In genomic region chr1:233677690-233678354, GRCh38 we compare ENCODE assay signal across 15 cellular contexts.
DNase-seq lines count a peak whose midpoint lies in the region; ATAC-seq and TF ChIP-seq lines count a peak whose summit lies in the region.
"Had no signal": no experiment of that assay in that cellular context is flagged by ENCODE, and none has a peak within 500 bp of the region (broad histone marks: within the 10 kb centered on the region; RNA-seq: fewer than 3 reads in every experiment).

No MANE protein-coding gene starts in this region.

- no peak overlapping the region for H3K4me3 Mint-ChIP-seq in nephron progenitor cell
- H3K4me3 Mint-ChIP-seq: CD4-positive, CD25-positive, alpha-beta regulatory T cell had no signal

- H3K9me3 ChIP-seq in HEK293 (ENCODE audit: control insufficient read depth, insufficient read depth, low read depth, low read length) (no peaks in the 10 kb centered on the region), MG63 (no peaks in the 10 kb centered on the region)

- peaks cover 29% of the 10 kb centered on the region for H3K4me1 Mint-ChIP-seq in nephron progenitor cell
- H3K4me1 Mint-ChIP-seq: CD4-positive, CD25-positive, alpha-beta regulatory T cell had no signal

- peak overlapping the region; percentile 8 for H3K27ac Mint-ChIP-seq in nephron progenitor cell
- H3K27ac Mint-ChIP-seq: CD4-positive, CD25-positive, alpha-beta regulatory T cell had no signal

- intact Hi-C loops in left cardiac atrium (cut with DNase I): no loop called here

- TF ChIP-seq CTCF in HEK293 (tag by site-specific recombination; IDR thresholded peaks at IDR 0.05): no peak
- no peak for TF ChIP-seq CTCF in nephron progenitor cell (IDR thresholded peaks at IDR 0.05)

- H3K36me3 Mint-ChIP-seq in nephron progenitor cell (ENCODE audit: low read depth): no peaks in the 10 kb centered on the region
- H3K36me3 Mint-ChIP-seq: CD4-positive, CD25-positive, alpha-beta regulatory T cell had no signal

- H3K9me3 Mint-ChIP-seq in nephron progenitor cell: peaks cover 9% of the 10 kb centered on the region

- no peak overlapping the region for H3K27ac ChIP-seq in HEK293 (ENCODE audit: extremely low read depth, low read depth, low read length)

- peak; percentile 72 to 75 for ATAC-seq in left cardiac atrium
- ATAC-seq: HCT116 had no signal

- peaks cover 5% of the 10 kb centered on the region for H3K27me3 Mint-ChIP-seq in nephron progenitor cell (ENCODE audit: low read depth, poor library complexity)

- H3K4me3 ChIP-seq in HEK293 (ENCODE audit: low read depth, low read length) (no peak overlapping the region), MG63 (no peak overlapping the region)

- H3K36me3 ChIP-seq in HEK293 (ENCODE audit: control insufficient read depth in 2 of 2, insufficient read depth in 1 of 2, low read length in 2 of 2) (no peaks in the 10 kb centered on the region), MG63 (no peaks in the 10 kb centered on the region)

- POLR2A ChIA-PET in HEK293 (lab: Yijun Ruan, JAX): no interaction called here

- CTCF ChIA-PET in HEK293 (lab: Yijun Ruan, JAX): interaction anchor here (1.8 kb wide), 1 partner anchor 19 kb away, joined by 3 read pairs; no protein-coding TSS in a partner anchor

- DNase-seq in cerebellar cortex (ENCODE audit: low spot score) (peak; percentile 59), left cardiac atrium (no peak), nephron progenitor cell (no peak), MG63 (no peak), amygdala (lab: John Stamatoyannopoulos, UW) (no peak)
- DNase-seq in stimulated activated CD8-positive, alpha-beta memory T cell treated with anti-CD3 and anti-CD28 coated beads, Interleukin-4, amount 100 ng/mL, for 48 hours: no peak
- DNase-seq: CD4-positive, CD25-positive, alpha-beta regulatory T cell; DMS79; KBM-7; NCI-H1105; NCI-H2029 treated with DMSO at 0.1 percent for 48 hours; NCI-H526; OCI-M1 had no signal

- H3K27me3 ChIP-seq in MG63: no peaks in the 10 kb centered on the region

- H3K4me1 ChIP-seq in HEK293 (ENCODE audit: control insufficient read depth, insufficient read depth, low read length): peaks cover 8% of the 10 kb centered on the region

TF ChIP-seq in HEK293, 187 proteins besides CTCF, POLR2A, EP300 and RAD21:
- TF ChIP-seq ZNF175 (tag by site-specific recombination; IDR thresholded peaks at IDR 0.05) (no peak), ZNF624 (tag by site-specific recombination; IDR thresholded peaks at IDR 0.05) (no peak), ZNF585B (tag by site-specific recombination; IDR thresholded peaks at IDR 0.05) (no peak), ZNF18 (tag by site-specific recombination; IDR thresholded peaks at IDR 0.05) (peak; percentile 55)
